In the genomic region with DNA sequence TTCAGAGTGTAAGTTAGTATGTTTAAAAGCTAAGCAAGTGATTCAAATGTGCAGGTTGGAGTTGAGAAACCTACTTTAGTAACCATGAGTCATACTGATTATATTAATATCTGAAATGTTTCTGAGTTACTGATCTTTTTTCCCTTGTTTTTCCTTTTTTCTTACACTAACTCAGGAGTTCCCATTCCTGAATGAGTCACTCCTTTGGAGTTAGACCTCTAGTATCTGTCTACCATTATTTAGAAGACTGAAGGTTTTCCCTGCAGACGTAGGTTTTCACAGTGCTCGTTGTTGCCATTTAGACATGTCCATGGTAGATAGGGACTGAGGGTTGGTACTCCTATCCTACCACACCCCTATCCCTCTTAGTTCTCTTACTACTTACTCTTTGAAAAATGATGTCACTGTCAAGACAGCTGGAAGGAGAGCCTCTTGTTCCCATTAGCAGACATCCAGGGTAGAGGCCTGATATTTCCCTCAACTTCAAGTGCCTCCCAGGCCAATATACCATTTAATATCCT, we compare ENCODE assay signal across 13 cellular contexts. TPM values are rescaled to one million over a fixed set of nuclear protein-coding genes. Genes with fewer than 3 reads are reported as not detected.
A peak's percentile ranks its signal among the peaks of the same experiment; 100 is the strongest.
DNase-seq lines count a peak whose midpoint lies in the region; ATAC-seq and TF ChIP-seq lines count a peak whose summit lies in the region.
"Had no signal": no experiment of that assay in that cellular context is flagged by ENCODE, and none has a peak within 500 bp of the region (broad histone marks: within the 10 kb centered on the region; RNA-seq: fewer than 3 reads in every experiment).

No MANE protein-coding gene starts in this region.

- H3K9me3 ChIP-seq in upper lobe of right lung, result no peaks in the 10 kb centered on the region
- no peaks in the 10 kb centered on the region for H3K9me3 ChIP-seq in CD8-positive, alpha-beta memory T cell (ENCODE audit: low read length)
- H3K9me3 ChIP-seq: heart right ventricle, Peyer's patch had no signal

- H3K36me3 Mint-ChIP-seq in CD8-positive, alpha-beta memory T cell, result no peaks in the 10 kb centered on the region

- H3K4me3 ChIP-seq in upper lobe of right lung, result no peak overlapping the region
- H3K4me3 ChIP-seq in CD8-positive, alpha-beta memory T cell (ENCODE audit: low read length), result no peak overlapping the region
- H3K4me3 ChIP-seq in H7 (ENCODE audit: insufficient read depth, low read depth, low read length), result no peak overlapping the region
- H3K4me3 ChIP-seq: heart right ventricle, Peyer's patch had no signal

- no peak for ATAC-seq in upper lobe of right lung
- no peak for ATAC-seq in stimulated activated naive CD8-positive, alpha-beta T cell treated with anti-CD3 and anti-CD28 coated beads, Interleukin-15, amount 100 ng/mL, for 72 hours
- ATAC-seq: heart right ventricle had no signal

- CTCF ChIA-PET in CD8-positive, alpha-beta memory T cell (lab: Charles Lee), result no interaction called here

- DNase-seq in DMS53 (lab: John Stamatoyannopoulos, UW) (peak; percentile 24), DMS53 treated with DMSO at 0.1 percent for 48 hours (lab: John Stamatoyannopoulos, UW; ENCODE audit: unreplicated experiment) (no peak), astrocyte of the hippocampus (ENCODE audit: low read depth, low spot score) (peak; percentile 41), hepatic stellate cell (ENCODE audit: low spot score) (peak; percentile 46), upper lobe of right lung (no peak), H7 (no peak)
- no peak for DNase-seq in CD8-positive, alpha-beta memory T cell
- no peak for DNase-seq in stimulated activated naive CD8-positive, alpha-beta T cell treated with anti-CD3 and anti-CD28 coated beads, Interleukin-15, amount 100 ng/mL, for 72 hours
- DNase-seq: GF-D8, heart right ventricle, NCI-H2171 treated with DMSO at 0.1 percent for 48 hours, Peyer's patch had no signal

- H3K36me3 ChIP-seq in upper lobe of right lung (peaks cover 7% of the 10 kb centered on the region), H7 (replicated peaks; ENCODE audit: control insufficient read depth, insufficient read depth, low read length) (peaks cover 3% of the 10 kb centered on the region)
- no peaks in the 10 kb centered on the region for H3K36me3 ChIP-seq in CD8-positive, alpha-beta memory T cell (ENCODE audit: insufficient read depth, low read length)
- H3K36me3 ChIP-seq: heart right ventricle had no signal

- H3K27me3 ChIP-seq in upper lobe of right lung (no peaks in the 10 kb centered on the region), H7 (ENCODE audit: control insufficient read depth, insufficient read depth, low read length) (no peaks in the 10 kb centered on the region)
- no peaks in the 10 kb centered on the region for H3K27me3 ChIP-seq in CD8-positive, alpha-beta memory T cell (ENCODE audit: insufficient read depth, low read length, poor library complexity, severe bottlenecking)
- H3K27me3 ChIP-seq: heart right ventricle, Peyer's patch had no signal

- no peaks in the 10 kb centered on the region for H3K4me1 Mint-ChIP-seq in CD8-positive, alpha-beta memory T cell
- no peaks in the 10 kb centered on the region for H3K4me1 Mint-ChIP-seq in stimulated activated naive CD8-positive, alpha-beta T cell treated with anti-CD3 and anti-CD28 coated beads, Interleukin-15, amount 100 ng/mL, for 72 hours

- H3K4me1 ChIP-seq in upper lobe of right lung, result peaks cover 3% of the 10 kb centered on the region
- no peaks in the 10 kb centered on the region for H3K4me1 ChIP-seq in CD8-positive, alpha-beta memory T cell (ENCODE audit: insufficient read depth, low read length)

- no peak for TF ChIP-seq CTCF in upper lobe of right lung (IDR thresholded peaks at IDR 0.05)

- no peak overlapping the region for H3K4me3 Mint-ChIP-seq in CD8-positive, alpha-beta memory T cell
- H3K4me3 Mint-ChIP-seq in stimulated activated naive CD8-positive, alpha-beta T cell treated with anti-CD3 and anti-CD28 coated beads, Interleukin-15, amount 100 ng/mL, for 72 hours, result no peak overlapping the region

- no peaks in the 10 kb centered on the region for H3K9me3 Mint-ChIP-seq in CD8-positive, alpha-beta memory T cell
- H3K9me3 Mint-ChIP-seq in stimulated activated naive CD8-positive, alpha-beta T cell treated with anti-CD3 and anti-CD28 coated beads, Interleukin-15, amount 100 ng/mL, for 72 hours, result no peaks in the 10 kb centered on the region

- peak overlapping the region; percentile 15 for H3K27ac ChIP-seq in upper lobe of right lung
- no peak overlapping the region for H3K27ac ChIP-seq in CD8-positive, alpha-beta memory T cell (ENCODE audit: low read depth, low read length)
- H3K27ac ChIP-seq: 22Rv1, heart right ventricle had no signal

- intact Hi-C loops in upper lobe of right lung (cut with DNase I), result no loop called here

- peaks cover 0 to 4% of the 10 kb centered on the region in 2 donors for H3K27me3 Mint-ChIP-seq in CD8-positive, alpha-beta memory T cell
- no peaks in the 10 kb centered on the region for H3K27me3 Mint-ChIP-seq in stimulated activated naive CD8-positive, alpha-beta T cell treated with anti-CD3 and anti-CD28 coated beads, Interleukin-15, amount 100 ng/mL, for 72 hours

- POLR2A ChIA-PET in CD8-positive, alpha-beta memory T cell (lab: Charles Lee), result no interaction called here

- peak overlapping the region in 1 of 8 donors; percentile 67 for H3K27ac Mint-ChIP-seq in CD8-positive, alpha-beta memory T cell
- no peak overlapping the region for H3K27ac Mint-ChIP-seq in stimulated activated naive CD8-positive, alpha-beta T cell treated with anti-CD3 and anti-CD28 coated beads, Interleukin-15, amount 100 ng/mL, for 72 hours

RNA-seq across cellular contexts. Expression of a gene that starts 20.2 kb away (rescaled TPM):
- total RNA-seq in upper lobe of right lung, result 136 TPM
- total RNA-seq in CD8-positive, alpha-beta memory T cell, result under 1 TPM; 0.58 to 0.68 TPM
- polyA plus RNA-seq in CD8-positive, alpha-beta memory T cell, result 0.14 TPM
- 33.3 and 39.9 TPM in 2 replicates for total RNA-seq in H7 (2014; rRNA removed; shearing (Covaris generic))

RNA-seq across cellular contexts. Expression of a gene that starts 47.2 kb away (rescaled TPM):
- total RNA-seq in upper lobe of right lung, result 33.4 TPM
- total RNA-seq in CD8-positive, alpha-beta memory T cell, result 10 to 100 TPM; 59.7 to 65.4 TPM
- 20.4 TPM for polyA plus RNA-seq in CD8-positive, alpha-beta memory T cell
- total RNA-seq in H7 (2014; rRNA removed; shearing (Covaris generic)), result 59.2 and 61.4 TPM in 2 replicates

Comparison
In these comparisons a context has a peak if more than half of its experiments do, and no peak if none do; other contexts are left out.
1. DNase-seq: peak in DMS53 (single experiment), astrocyte of the hippocampus (single experiment) and hepatic stellate cell (single experiment); none in DMS53 treated with DMSO at 0.1 percent for 48 hours (single experiment), upper lobe of right lung (single experiment), CD8-positive, alpha-beta memory T cell (0 of 5), H7 (single experiment) and stimulated activated naive CD8-positive, alpha-beta T cell treated with anti-CD3 and anti-CD28 coated beads, Interleukin-15, amount 100 ng/mL, for 72 hours (0 of 2).
2. RNA of a gene that starts 20.2 kb away (total RNA-seq): 136 TPM in upper lobe of right lung (single experiment) and 33.3 to 39.9 TPM in H7; 0.58 to 0.68 TPM in CD8-positive, alpha-beta memory T cell; every median in the first group is over 10 times any median in the second.